1 cellular context compared by ENCODE assay signal in genomic region chr5:620152-620551, GRCh38.
TF ChIP-seq lines count a peak whose summit lies in the region.

No MANE protein-coding gene starts in this region.

TF ChIP-seq in K562, 482 proteins besides CTCF, POLR2A, EP300 and RAD21:
- TF ChIP-seq, protein P1, sequence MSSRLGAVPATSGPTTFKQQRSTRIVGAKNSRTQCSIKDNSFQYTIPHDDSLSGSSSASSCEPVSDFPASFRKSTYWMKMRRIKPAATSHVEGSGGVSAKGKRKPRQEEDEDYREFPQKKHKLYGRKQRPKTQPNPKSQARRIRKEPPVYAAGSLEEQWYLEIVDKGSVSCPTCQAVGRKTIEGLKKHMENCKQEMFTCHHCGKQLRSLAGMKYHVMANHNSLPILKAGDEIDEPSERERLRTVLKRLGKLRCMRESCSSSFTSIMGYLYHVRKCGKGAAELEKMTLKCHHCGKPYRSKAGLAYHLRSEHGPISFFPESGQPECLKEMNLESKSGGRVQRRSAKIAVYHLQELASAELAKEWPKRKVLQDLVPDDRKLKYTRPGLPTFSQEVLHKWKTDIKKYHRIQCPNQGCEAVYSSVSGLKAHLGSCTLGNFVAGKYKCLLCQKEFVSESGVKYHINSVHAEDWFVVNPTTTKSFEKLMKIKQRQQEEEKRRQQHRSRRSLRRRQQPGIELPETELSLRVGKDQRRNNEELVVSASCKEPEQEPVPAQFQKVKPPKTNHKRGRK (tag; IDR thresholded peaks at IDR 0.05), result no peak
- peak; percentile 52; the same call in 1 of the 2 replicates for TF ChIP-seq POLR2G (IDR thresholded peaks at IDR 0.05; ENCODE audit: low read depth, low read length)
